ENCODE assay signal across 23 cellular contexts in the genomic region with DNA sequence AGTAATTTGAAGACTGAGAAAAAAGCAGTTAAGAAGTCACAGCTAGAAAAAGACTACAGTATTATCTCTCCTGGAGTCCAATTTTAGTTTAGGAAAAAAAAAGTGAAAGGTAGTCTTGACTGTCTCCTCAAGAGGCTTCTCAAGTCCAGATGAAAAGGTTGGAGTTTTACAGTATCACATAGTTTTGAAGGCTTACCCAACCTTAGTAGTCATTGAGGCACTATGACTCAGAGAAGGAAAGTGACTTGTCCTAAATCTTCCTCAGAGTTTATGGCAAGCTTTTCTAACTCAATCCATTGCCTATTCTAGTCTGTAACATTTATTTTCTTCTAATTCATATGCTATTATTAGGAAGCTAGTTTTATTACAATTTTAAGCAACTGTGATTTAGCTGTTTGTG.
DNase-seq lines count a peak whose midpoint lies in the region; TF ChIP-seq lines count a peak whose summit lies in the region.
"Had no signal": no experiment of that assay in that cellular context is flagged by ENCODE, and none has a peak within 500 bp of the region (broad histone marks: within the 10 kb centered on the region; RNA-seq: fewer than 3 reads in every experiment).

No MANE protein-coding gene starts in this region.

- no peaks in the 10 kb centered on the region for H3K36me3 ChIP-seq in mesendoderm (ENCODE audit: control insufficient read depth, insufficient read depth, low read length)
- H3K36me3 ChIP-seq: transverse colon had no signal

- H3K9ac ChIP-seq in mesendoderm (ENCODE audit: low read length): no peak overlapping the region

- H2BK5ac ChIP-seq in mesendoderm (ENCODE audit: low read length): no peak overlapping the region

- no peak overlapping the region for H3K18ac ChIP-seq in mesendoderm (ENCODE audit: low read length)

- no peak for TF ChIP-seq POLR2A in erythroblast (IDR thresholded peaks at IDR 0.05; ENCODE audit: low read length)

- no peak overlapping the region for H3K4me3 ChIP-seq in epithelial cell of esophagus (ENCODE audit: low read length)
- H3K4me3 ChIP-seq in mesendoderm (ENCODE audit: low read length): no peak overlapping the region
- H3K4me3 ChIP-seq: dorsolateral prefrontal cortex, transverse colon had no signal

- H4K5ac ChIP-seq in mesendoderm (ENCODE audit: low read length): no peak overlapping the region

- H2BK120ac ChIP-seq in mesendoderm (ENCODE audit: low read depth, low read length): no peak overlapping the region

- no peaks in the 10 kb centered on the region for H3K79me1 ChIP-seq in mesendoderm (ENCODE audit: low read length)

- no peaks in the 10 kb centered on the region for H3K79me2 ChIP-seq in mesendoderm (ENCODE audit: control insufficient read depth, insufficient read depth, low read length)

- no peak overlapping the region for H2BK15ac ChIP-seq in mesendoderm (replicated peaks; ENCODE audit: low read depth)

- no peak overlapping the region for H3K27ac ChIP-seq in mesendoderm (ENCODE audit: low read depth, low read length)
- H3K27ac ChIP-seq: dorsolateral prefrontal cortex, epithelial cell of prostate, transverse colon had no signal

- H3K27me3 ChIP-seq in mesendoderm (ENCODE audit: insufficient read depth, low read length, poor library complexity): no peaks in the 10 kb centered on the region
- H3K27me3 ChIP-seq: dorsolateral prefrontal cortex, transverse colon had no signal

- DNase-seq in GM03348 (ENCODE audit: low spot score): peak; percentile 24
- peak; percentile 2 for DNase-seq in NCI-H226
- peak; percentile 58 for DNase-seq in epithelial cell of esophagus (ENCODE audit: low read depth)
- DNase-seq in mesendoderm: peak; percentile 3
- DNase-seq in dermis blood vessel endothelial cell: no peak
- DNase-seq in DMS114 treated with DMSO at 0.1 percent for 48 hours (lab: John Stamatoyannopoulos, UW; ENCODE audit: unreplicated experiment): no peak
- no peak for DNase-seq in NCI-H2029 (lab: John Stamatoyannopoulos, UW)
- DNase-seq in erythroblast (lab: John Stamatoyannopoulos, UW): no peak
- DNase-seq: activated CD4-positive, CD25-positive, alpha-beta regulatory T cell; activated CD8-positive, alpha-beta T cell treated with anti-CD3 and anti-CD28 coated beads for 36 hours; activated T-cell treated with anti-CD3 and anti-CD28 coated beads for 4 hours; amygdala; caudate nucleus; dorsolateral prefrontal cortex; left colon; naive thymus-derived CD4-positive, alpha-beta T cell; NCI-H146; NCI-H2171; NCI-H69; Right ventricle myocardium superior; T1000; transverse colon had no signal

- H2AK5ac ChIP-seq in mesendoderm (ENCODE audit: low read length): no peak overlapping the region

- no peak overlapping the region for H3K4me2 ChIP-seq in mesendoderm (ENCODE audit: low read length)

- no peak overlapping the region for H3K4ac ChIP-seq in mesendoderm (ENCODE audit: low read depth, low read length)

- H4K8ac ChIP-seq in mesendoderm (ENCODE audit: low read depth, low read length): no peak overlapping the region

- peaks cover 1% of the 10 kb centered on the region for H3K4me1 ChIP-seq in mesendoderm (ENCODE audit: control insufficient read depth, low read depth, low read length)
- H3K4me1 ChIP-seq: transverse colon had no signal

- no peak overlapping the region for H3K23ac ChIP-seq in mesendoderm (ENCODE audit: low read length)

- H3K56ac ChIP-seq in mesendoderm (ENCODE audit: low read length): no peak overlapping the region

- TF ChIP-seq CTCF in epithelial cell of esophagus (IDR thresholded peaks at IDR 0.05; ENCODE audit: insufficient read depth, low read depth, low read length, missing control alignments): no peak

Comparison
In these comparisons a context has a peak if more than half of its experiments do, and no peak if none do; other contexts are left out.
1. DNase-seq: peak in GM03348 (single experiment), NCI-H226 (single experiment), epithelial cell of esophagus (single experiment) and mesendoderm (single experiment); none in dermis blood vessel endothelial cell (single experiment), DMS114 treated with DMSO at 0.1 percent for 48 hours (single experiment), NCI-H2029 (single experiment) and erythroblast (0 of 2).